ENCODE assay signal across 4 cellular contexts in genomic region chr6:121682666-121683065, GRCh38.
"Had no signal": no experiment of that assay in that cellular context is flagged by ENCODE, and none has a peak within 500 bp of the region (broad histone marks: within the 10 kb centered on the region; RNA-seq: fewer than 3 reads in every experiment).

No MANE protein-coding gene starts in this region.

- DNase-seq: H9, HCEC 1CT, IMR-90 had no signal

- H3K27ac Mint-ChIP-seq: GM23338, H9 had no signal

- H3K9me3 Mint-ChIP-seq: GM23338 had no signal

- H3K4me3 Mint-ChIP-seq: GM23338, H9 had no signal

- H3K4me3 ChIP-seq: GM23338 had no signal
